Comparison of ENCODE assay signal across 33 cellular contexts in genomic region chr10:101124933-101125332, GRCh38. TPM values are rescaled to one million over a fixed set of nuclear protein-coding genes. Genes with fewer than 3 reads are reported as not detected.
"Had no signal": no experiment of that assay in that cellular context is flagged by ENCODE, and none has a peak within 500 bp of the region (broad histone marks: within the 10 kb centered on the region; RNA-seq: fewer than 3 reads in every experiment).

No MANE protein-coding gene starts in this region.

- H3K9me3 Mint-ChIP-seq: central memory CD8-positive, alpha-beta T cell; dendritic cell treated with granulocyte-macrophage colony-stimulating factor and Interleukin-4, amounts not matched to agents 40 ng/mL and 50 ng/mL, for 4 days had no signal

- H3K27ac ChIP-seq: colonic mucosa, epithelial cell of prostate, esophagus squamous epithelium, gastrocnemius medialis, heart right ventricle, lower lobe of right lung had no signal

- H3K27ac Mint-ChIP-seq: dendritic cell treated with granulocyte-macrophage colony-stimulating factor and Interleukin-4, amounts not matched to agents 40 ng/mL and 50 ng/mL, for 4 days; immature natural killer cell had no signal

- DNase-seq: cerebellar nuclear complex; colonic mucosa; cortex of kidney; effector CD4-positive, alpha-beta T cell; effector memory CD4-positive, alpha-beta T cell; erythroblast; esophagus squamous epithelium; foreskin fibroblast; foreskin melanocyte; gastrocnemius medialis; glutamatergic neuron; head of caudate nucleus; heart right ventricle; hippocampal formation; immature natural killer cell; islet precursor cell; kidney; kidney glomerular epithelial cell; left colon; left ventricle myocardium superior; lower lobe of right lung; mesenchymal stem cell; midbrain had no signal

- H3K4me3 Mint-ChIP-seq: central memory CD8-positive, alpha-beta T cell; dendritic cell treated with granulocyte-macrophage colony-stimulating factor and Interleukin-4, amounts not matched to agents 40 ng/mL and 50 ng/mL, for 4 days had no signal

- H3K36me3 ChIP-seq: colonic mucosa, esophagus squamous epithelium, gastrocnemius medialis, heart right ventricle, lower lobe of right lung had no signal

- H3K9me3 ChIP-seq: colonic mucosa, esophagus squamous epithelium, gastrocnemius medialis, heart right ventricle, lower lobe of right lung had no signal

- H3K4me3 ChIP-seq: colonic mucosa, esophagus squamous epithelium, gastrocnemius medialis, heart right ventricle, lower lobe of right lung had no signal

RNA-seq across cellular contexts. Expression of gene TLX1, which starts 6.2 kb away (rescaled TPM):
- total RNA-seq: chondrocyte, dermis microvascular lymphatic vessel endothelial cell, esophagus mucosa, esophagus squamous epithelium, gastrocnemius medialis, glomerular endothelial cell, kidney, left ventricle myocardium superior, lower lobe of right lung, lung microvascular endothelial cell, mononuclear cell, mucosa of gallbladder had no signal
- polyA plus RNA-seq: immature natural killer cell had no signal
